In the genomic region with DNA sequence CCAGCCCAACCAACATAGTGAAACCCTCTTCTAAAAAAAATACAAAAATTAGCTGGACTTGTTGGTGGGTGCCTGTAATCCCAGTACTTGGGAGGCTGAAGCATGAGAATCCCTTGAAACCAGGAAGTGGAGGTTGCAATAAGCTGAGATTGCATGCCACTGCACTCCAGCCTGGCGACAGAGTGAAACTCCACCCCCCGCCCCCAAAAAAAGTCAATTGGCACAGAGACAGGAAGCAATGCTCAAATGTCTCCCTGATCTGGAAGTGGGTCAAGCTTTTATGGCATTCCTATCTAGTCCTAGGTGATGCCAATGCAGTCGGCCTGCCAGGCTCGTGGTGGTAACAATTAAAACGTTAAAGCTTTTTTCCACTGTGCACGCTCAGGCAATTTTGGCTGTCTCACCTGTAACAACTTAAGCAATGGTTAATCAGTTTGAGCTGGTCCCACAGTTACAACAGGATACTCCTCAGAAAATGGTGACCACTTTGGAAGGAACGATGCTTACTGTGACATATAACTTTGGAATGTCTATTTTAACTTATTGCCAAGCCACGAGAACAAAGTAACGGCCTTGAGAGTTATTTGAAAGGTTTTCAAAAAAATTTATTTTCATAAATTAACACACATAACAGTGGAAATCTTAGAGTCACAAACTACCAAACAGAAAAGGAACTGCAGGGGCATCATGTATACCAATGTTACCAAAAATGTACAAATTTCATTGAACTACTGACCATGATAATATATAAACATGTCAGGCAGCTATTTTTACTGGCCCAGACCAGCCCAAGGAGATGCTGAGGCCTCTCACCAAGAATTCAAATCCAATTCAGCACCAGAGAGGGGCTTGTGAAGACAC, we compare ENCODE assay signal across 11 cellular contexts. TPM values are rescaled to one million over a fixed set of nuclear protein-coding genes. Genes with fewer than 3 reads are reported as not detected.
DNase-seq lines count a peak whose midpoint lies in the region; ATAC-seq and TF ChIP-seq lines count a peak whose summit lies in the region.
"Had no signal": no experiment of that assay in that cellular context is flagged by ENCODE, and none has a peak within 500 bp of the region (broad histone marks: within the 10 kb centered on the region; RNA-seq: fewer than 3 reads in every experiment).

No MANE protein-coding gene starts in this region.

- no peaks in the 10 kb centered on the region for H3K9me2 ChIP-seq in GM23338 (ENCODE audit: insufficient read depth)

- H3K4me2 ChIP-seq in GM23338 = no peak overlapping the region

- H3K27ac ChIP-seq in GM23338 (ENCODE audit: low read depth) (0 out of 2 replicates have a peak overlapping the region, but pooled peaks have one; percentile 26), stomach (peak overlapping the region in 3 of 5 donors; percentile 36 to 57 (median 44))

- ATAC-seq in GM23338 (no peak), GM18498 (IDR thresholded peaks at IDR 0.05; ENCODE audit: unreplicated experiment) (no peak), HG02623 (IDR thresholded peaks at IDR 0.05; ENCODE audit: unreplicated experiment) (no peak)
- ATAC-seq in activated T-helper 17 cell treated with anti-CD3 and anti-CD28 coated beads, Interleukin-2, amount 50 U/mL, for 72 hours (replicated peaks) = no peak
- no peak for ATAC-seq in effector memory CD8-positive, alpha-beta T cell (replicated peaks)
- ATAC-seq: stimulated activated naive B cell treated with anti-CD40 and anti-IgM and Interleukin-4, amounts not matched to agents 10 μg/mL and 1 μg/mL and 100 μg/mL, for 72 hours had no signal

- H2AFZ ChIP-seq in GM23338 = no peak overlapping the region

- H3K9me3 ChIP-seq in stomach = no peaks in the 10 kb centered on the region
- H3K9me3 ChIP-seq: spleen had no signal

- H3K4me3 Mint-ChIP-seq in GM23338 = no peak overlapping the region
- H3K4me3 Mint-ChIP-seq in activated T-helper 17 cell treated with anti-CD3 and anti-CD28 coated beads, Interleukin-2, amount 50 U/mL, for 72 hours = no peak overlapping the region
- H3K4me3 Mint-ChIP-seq in effector memory CD8-positive, alpha-beta T cell = no peak overlapping the region
- H3K4me3 Mint-ChIP-seq: stimulated activated naive B cell treated with anti-CD40 and anti-IgM and Interleukin-4, amounts not matched to agents 10 μg/mL and 1 μg/mL and 100 μg/mL, for 72 hours had no signal

- peaks cover 6% of the 10 kb centered on the region; the same call in 1 of the 2 replicates for H3K36me3 ChIP-seq in GM23338 (ENCODE audit: insufficient read depth)
- H3K36me3 ChIP-seq in stomach = peaks cover 24 to 35% (median 34%) of the 10 kb centered on the region in 4 donors

- H3K36me3 Mint-ChIP-seq in GM23338 (ENCODE audit: low read depth) = peaks cover 16% of the 10 kb centered on the region
- H3K36me3 Mint-ChIP-seq in activated T-helper 17 cell treated with anti-CD3 and anti-CD28 coated beads, Interleukin-2, amount 50 U/mL, for 72 hours (ENCODE audit: low read depth) = peaks cover 35% of the 10 kb centered on the region
- peaks cover 23% of the 10 kb centered on the region for H3K36me3 Mint-ChIP-seq in effector memory CD8-positive, alpha-beta T cell (ENCODE audit: insufficient read depth)

- no peaks in the 10 kb centered on the region for H3K79me2 ChIP-seq in GM23338 (replicated peaks; ENCODE audit: insufficient read depth)

- H3K4me1 ChIP-seq in GM23338 (ENCODE audit: insufficient read depth) = no peaks in the 10 kb centered on the region
- H3K4me1 ChIP-seq in stomach = peaks cover 0 to 37% (median 19%) of the 10 kb centered on the region in 4 donors

- H3K4me3 ChIP-seq in GM23338 = no peak overlapping the region
- H3K4me3 ChIP-seq in fibroblast of villous mesenchyme (ENCODE audit: low read depth, low read length) = no peak overlapping the region
- no peak overlapping the region for H3K4me3 ChIP-seq in stomach
- H3K4me3 ChIP-seq: spleen had no signal

- DNase-seq in GM23338 (ENCODE audit: low spot score) = no peak
- DNase-seq in fibroblast of villous mesenchyme (ENCODE audit: low read depth) = peak; percentile 52
- no peak for DNase-seq in stomach
- no peak for DNase-seq in NCI-H1105 treated with DMSO at 0.1 percent for 48 hours (lab: John Stamatoyannopoulos, UW)
- no peak for DNase-seq in effector memory CD8-positive, alpha-beta T cell
- DNase-seq: KBM-7; spleen; stimulated activated naive B cell treated with anti-CD40 and anti-IgM and Interleukin-4, amounts not matched to agents 10 μg/mL and 1 μg/mL and 100 μg/mL, for 72 hours had no signal

- no peak overlapping the region for H3K27ac Mint-ChIP-seq in GM23338
- peak overlapping the region; percentile 43 for H3K27ac Mint-ChIP-seq in activated T-helper 17 cell treated with anti-CD3 and anti-CD28 coated beads, Interleukin-2, amount 50 U/mL, for 72 hours
- H3K27ac Mint-ChIP-seq in effector memory CD8-positive, alpha-beta T cell = no peak overlapping the region
- H3K27ac Mint-ChIP-seq: stimulated activated naive B cell treated with anti-CD40 and anti-IgM and Interleukin-4, amounts not matched to agents 10 μg/mL and 1 μg/mL and 100 μg/mL, for 72 hours had no signal

- WGBS in stomach, 5 donors = 57 to 79% (median 67%) methylated on average over 9 of the region's 9 CpGs

- TF ChIP-seq POLR2A in stomach (IDR thresholded peaks at IDR 0.05) = no peak

- no peaks in the 10 kb centered on the region for H3K4me1 Mint-ChIP-seq in GM23338
- peaks cover 17% of the 10 kb centered on the region for H3K4me1 Mint-ChIP-seq in activated T-helper 17 cell treated with anti-CD3 and anti-CD28 coated beads, Interleukin-2, amount 50 U/mL, for 72 hours
- peaks cover 6 to 9% of the 10 kb centered on the region in 2 donors for H3K4me1 Mint-ChIP-seq in effector memory CD8-positive, alpha-beta T cell (ENCODE audit: low read depth in 2 of 2)

- H3K27me3 ChIP-seq in GM23338 (ENCODE audit: insufficient read depth) = no peaks in the 10 kb centered on the region
- H3K27me3 ChIP-seq in stomach = no peaks in the 10 kb centered on the region
- H3K27me3 ChIP-seq: spleen had no signal

- H3K9me3 Mint-ChIP-seq in GM23338 = no peaks in the 10 kb centered on the region; the same call in 2 of the 3 replicates
- H3K9me3 Mint-ChIP-seq in activated T-helper 17 cell treated with anti-CD3 and anti-CD28 coated beads, Interleukin-2, amount 50 U/mL, for 72 hours = no peaks in the 10 kb centered on the region
- no peaks in the 10 kb centered on the region for H3K9me3 Mint-ChIP-seq in effector memory CD8-positive, alpha-beta T cell

- TF ChIP-seq EP300 in stomach (IDR thresholded peaks at IDR 0.05) = no peak

- H3K27me3 Mint-ChIP-seq in GM23338 (ENCODE audit: insufficient read depth, low read depth, poor library complexity) = peaks cover 10% of the 10 kb centered on the region
- H3K27me3 Mint-ChIP-seq in activated T-helper 17 cell treated with anti-CD3 and anti-CD28 coated beads, Interleukin-2, amount 50 U/mL, for 72 hours = no peaks in the 10 kb centered on the region
- no peaks in the 10 kb centered on the region for H3K27me3 Mint-ChIP-seq in effector memory CD8-positive, alpha-beta T cell
- H3K27me3 Mint-ChIP-seq: stimulated activated naive B cell treated with anti-CD40 and anti-IgM and Interleukin-4, amounts not matched to agents 10 μg/mL and 1 μg/mL and 100 μg/mL, for 72 hours had no signal

- intact Hi-C loops in stomach (cut with DNase I; ENCODE audit: low total_unique reads) = no loop called here

- H4K20me1 ChIP-seq in GM23338 (replicated peaks; ENCODE audit: insufficient read depth) = no peaks in the 10 kb centered on the region

- no peaks in the 10 kb centered on the region for H3F3A ChIP-seq in GM23338 (replicated peaks; ENCODE audit: low read depth)

- TF ChIP-seq CTCF in GM23338 (conservative IDR thresholded peaks at IDR 0.05; ENCODE audit: low read depth in 2 of 2) = no peak
- no peak for TF ChIP-seq CTCF in fibroblast of villous mesenchyme (IDR thresholded peaks at IDR 0.05; ENCODE audit: insufficient read depth, low read depth, low read length)
- no peak for TF ChIP-seq CTCF in stomach (IDR thresholded peaks at IDR 0.05)

TF ChIP-seq in GM23338, 12 proteins besides CTCF, POLR2A, EP300 and RAD21:
- TF ChIP-seq EZH2phosphoT487 (IDR thresholded peaks at IDR 0.05; ENCODE audit: unreplicated experiment) (no peak), EZH2 (IDR thresholded peaks at IDR 0.05; ENCODE audit: low read depth, unreplicated experiment) (no peak), POLR2AphosphoS5 (IDR thresholded peaks at IDR 0.05; ENCODE audit: low read depth) (no peak), JUNB (IDR thresholded peaks at IDR 0.05; ENCODE audit: unreplicated experiment) (no peak)
- TF ChIP-seq, protein P1, sequence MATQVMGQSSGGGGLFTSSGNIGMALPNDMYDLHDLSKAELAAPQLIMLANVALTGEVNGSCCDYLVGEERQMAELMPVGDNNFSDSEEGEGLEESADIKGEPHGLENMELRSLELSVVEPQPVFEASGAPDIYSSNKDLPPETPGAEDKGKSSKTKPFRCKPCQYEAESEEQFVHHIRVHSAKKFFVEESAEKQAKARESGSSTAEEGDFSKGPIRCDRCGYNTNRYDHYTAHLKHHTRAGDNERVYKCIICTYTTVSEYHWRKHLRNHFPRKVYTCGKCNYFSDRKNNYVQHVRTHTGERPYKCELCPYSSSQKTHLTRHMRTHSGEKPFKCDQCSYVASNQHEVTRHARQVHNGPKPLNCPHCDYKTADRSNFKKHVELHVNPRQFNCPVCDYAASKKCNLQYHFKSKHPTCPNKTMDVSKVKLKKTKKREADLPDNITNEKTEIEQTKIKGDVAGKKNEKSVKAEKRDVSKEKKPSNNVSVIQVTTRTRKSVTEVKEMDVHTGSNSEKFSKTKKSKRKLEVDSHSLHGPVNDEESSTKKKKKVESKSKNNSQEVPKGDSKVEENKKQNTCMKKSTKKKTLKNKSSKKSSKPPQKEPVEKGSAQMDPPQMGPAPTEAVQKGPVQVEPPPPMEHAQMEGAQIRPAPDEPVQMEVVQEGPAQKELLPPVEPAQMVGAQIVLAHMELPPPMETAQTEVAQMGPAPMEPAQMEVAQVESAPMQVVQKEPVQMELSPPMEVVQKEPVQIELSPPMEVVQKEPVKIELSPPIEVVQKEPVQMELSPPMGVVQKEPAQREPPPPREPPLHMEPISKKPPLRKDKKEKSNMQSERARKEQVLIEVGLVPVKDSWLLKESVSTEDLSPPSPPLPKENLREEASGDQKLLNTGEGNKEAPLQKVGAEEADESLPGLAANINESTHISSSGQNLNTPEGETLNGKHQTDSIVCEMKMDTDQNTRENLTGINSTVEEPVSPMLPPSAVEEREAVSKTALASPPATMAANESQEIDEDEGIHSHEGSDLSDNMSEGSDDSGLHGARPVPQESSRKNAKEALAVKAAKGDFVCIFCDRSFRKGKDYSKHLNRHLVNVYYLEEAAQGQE (IDR thresholded peaks at IDR 0.05; ENCODE audit: unreplicated experiment) = no peak
TF ChIP-seq in GM23338: peak in this region for 0.

RNA-seq across cellular contexts. Expression of a gene that starts 19.0 kb away (rescaled TPM):
- total RNA-seq in GM23338 (2014; rRNA removed; shearing (Covaris generic)) = 51.6 and 54.5 TPM in 2 replicates
- polyA plus RNA-seq in GM23338 (2016; fragmentation: Nextera tagmentation; extraction: Ambion mirVana) (40.7 and 43.1 TPM in 2 replicates), stomach (10 to 100 TPM; 13.9 to 27.4 (median 16.8) TPM)
- 10 to 100 TPM; 41.1 to 44.1 TPM for total RNA-seq in activated T-helper 17 cell treated with anti-CD3 and anti-CD28 coated beads, Interleukin-2, amount 50 U/mL, for 72 hours
- total RNA-seq in fibroblast of villous mesenchyme (40.6 and 56.6 TPM in 2 replicates), stomach (10 to 100 TPM; 10.3 to 99.8 (median 56.2) TPM)
